25 cellular contexts compared by ENCODE assay signal in the genomic region with DNA sequence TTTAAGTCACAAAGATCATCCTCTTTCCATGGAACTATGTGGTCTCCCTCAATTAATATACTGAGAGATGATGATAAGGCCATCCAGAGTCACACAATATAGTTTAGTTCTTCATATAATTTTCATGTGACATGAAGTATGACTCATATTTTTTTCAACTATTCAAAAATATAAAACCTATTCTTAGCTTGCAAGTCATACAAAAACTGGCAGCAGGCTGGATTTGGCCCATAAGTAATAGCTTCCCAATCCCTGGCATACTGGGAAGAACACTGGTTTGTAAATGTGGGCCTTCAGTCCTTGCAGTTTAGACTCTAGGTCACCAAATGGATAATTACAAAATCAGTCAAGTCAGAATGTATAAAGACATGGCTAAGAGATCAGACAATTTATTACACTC.
"Had no signal": no experiment of that assay in that cellular context is flagged by ENCODE, and none has a peak within 500 bp of the region (broad histone marks: within the 10 kb centered on the region; RNA-seq: fewer than 3 reads in every experiment).

No MANE protein-coding gene starts in this region.

- H3K36me3 ChIP-seq: gastroesophageal sphincter, heart right ventricle, neutrophil, pancreas, right atrium auricular region, spleen, vagina had no signal

- H3K4me3 ChIP-seq: dorsolateral prefrontal cortex, gastroesophageal sphincter, heart right ventricle, lung, pancreas, right atrium auricular region, spleen, vagina had no signal

- H3K27ac ChIP-seq: epithelial cell of prostate, gastroesophageal sphincter, heart right ventricle, neutrophil, pancreas, right atrium auricular region, spleen, vagina had no signal

- H3K4me1 ChIP-seq: gastroesophageal sphincter, heart right ventricle, pancreas, right atrium auricular region, spleen, vagina had no signal

- H3K9me3 ChIP-seq: gastroesophageal sphincter, heart right ventricle, neutrophil, pancreas, right atrium auricular region, spleen, vagina had no signal

- DNase-seq: dorsolateral prefrontal cortex; effector CD4-positive, alpha-beta T cell; foreskin fibroblast; glutamatergic neuron; heart right ventricle; hippocampal formation; immature natural killer cell; islet precursor cell; kidney glomerular epithelial cell; left colon; naive B cell; pancreas; spleen; stimulated activated CD4-positive, alpha-beta T cell treated with anti-CD3 and anti-CD28 coated beads, Interleukin-4, amount 100 ng/mL, for 4 hours; stimulated activated naive CD8-positive, alpha-beta T cell treated with anti-CD3 and anti-CD28 coated beads, Interleukin-15, Interleukin-2, amounts not matched to agents 100 U/mL and 50 U/mL, for 24 hours had no signal

- ATAC-seq: esophagus mucosa; gastroesophageal sphincter; left colon; natural killer cell treated with Interleukin-12 subunit alpha and Interleukin-12 subunit beta and Interleukin-15 and Interleukin-18, amount 100 ng/mL, for 72 hours; pancreas; sciatic nerve; stimulated activated memory B cell treated with anti-CD40 and anti-IgM and Interleukin-4, amounts not matched to agents 10 μg/mL and 1 μg/mL and 100 μg/mL, for 72 hours; stimulated activated naive CD8-positive, alpha-beta T cell treated with anti-CD3 and anti-CD28 coated beads, Interleukin-15, Interleukin-2, amounts not matched to agents 100 U/mL and 50 U/mL, for 24 hours had no signal

- H3K27me3 ChIP-seq: dorsolateral prefrontal cortex, gastroesophageal sphincter, heart right ventricle, neutrophil, pancreas, right atrium auricular region, spleen, vagina had no signal
